23 cellular contexts compared by ENCODE assay signal in genomic region chr6:169225887-169226286, GRCh38. TPM values are rescaled to one million over a fixed set of nuclear protein-coding genes. Genes with fewer than 3 reads are reported as not detected.
"Had no signal": no experiment of that assay in that cellular context is flagged by ENCODE, and none has a peak within 500 bp of the region (broad histone marks: within the 10 kb centered on the region; RNA-seq: fewer than 3 reads in every experiment).

No MANE protein-coding gene starts in this region.

- H3K4me3 ChIP-seq: cardiac muscle cell, ovary, right lobe of liver, smooth muscle cell, testis had no signal

- H3K27ac Mint-ChIP-seq: activated CD4-positive, alpha-beta memory T cell treated with anti-CD3 and anti-CD28 coated beads, Interleukin-2, amount 10 ng/mL, durations not matched to agents 7 days and 5 days; activated naive CD8-positive, alpha-beta T cell; activated T-cell treated with anti-CD3 and anti-CD28 coated beads, Interleukin-2, amount 50 U/mL, for 72 hours; stimulated activated effector memory CD8-positive, alpha-beta T cell treated with anti-CD3 and anti-CD28 coated beads, Interleukin-12 subunit alpha, Interleukin-12 subunit beta, amount 100 ng/mL, for 72 hours; type B pancreatic cell had no signal

- H3K9me3 ChIP-seq: ovary, right lobe of liver, testis had no signal

- H3K36me3 Mint-ChIP-seq: stimulated activated effector memory CD8-positive, alpha-beta T cell treated with anti-CD3 and anti-CD28 coated beads, Interleukin-12 subunit alpha, Interleukin-12 subunit beta, amount 100 ng/mL, for 72 hours had no signal

- H3K36me3 ChIP-seq: cardiac muscle cell, ovary, right lobe of liver had no signal

- H3K4me1 ChIP-seq: right lobe of liver, testis had no signal

- H3K9me3 Mint-ChIP-seq: activated T-cell treated with anti-CD3 and anti-CD28 coated beads, Interleukin-2, amount 50 U/mL, for 72 hours; stimulated activated effector memory CD8-positive, alpha-beta T cell treated with anti-CD3 and anti-CD28 coated beads, Interleukin-12 subunit alpha, Interleukin-12 subunit beta, amount 100 ng/mL, for 72 hours had no signal

- H3K4me3 Mint-ChIP-seq: activated CD4-positive, alpha-beta memory T cell treated with anti-CD3 and anti-CD28 coated beads, Interleukin-2, amount 10 ng/mL, durations not matched to agents 7 days and 5 days; activated naive CD8-positive, alpha-beta T cell; activated T-cell treated with anti-CD3 and anti-CD28 coated beads, Interleukin-2, amount 50 U/mL, for 72 hours; stimulated activated effector memory CD8-positive, alpha-beta T cell treated with anti-CD3 and anti-CD28 coated beads, Interleukin-12 subunit alpha, Interleukin-12 subunit beta, amount 100 ng/mL, for 72 hours; type B pancreatic cell had no signal

- H3K4me1 Mint-ChIP-seq: activated CD4-positive, alpha-beta memory T cell treated with anti-CD3 and anti-CD28 coated beads, Interleukin-2, amount 10 ng/mL, durations not matched to agents 7 days and 5 days; stimulated activated effector memory CD8-positive, alpha-beta T cell treated with anti-CD3 and anti-CD28 coated beads, Interleukin-12 subunit alpha, Interleukin-12 subunit beta, amount 100 ng/mL, for 72 hours had no signal

- H3K27ac ChIP-seq: cardiac muscle cell, right lobe of liver, testis had no signal

- H3K27me3 Mint-ChIP-seq: activated CD4-positive, alpha-beta memory T cell treated with anti-CD3 and anti-CD28 coated beads, Interleukin-2, amount 10 ng/mL, durations not matched to agents 7 days and 5 days; type B pancreatic cell had no signal

- DNase-seq: activated CD4-positive, alpha-beta memory T cell treated with anti-CD3 and anti-CD28 coated beads, Interleukin-2, amount 10 ng/mL, durations not matched to agents 7 days and 5 days; activated CD4-positive, alpha-beta T cell treated with anti-CD3 and anti-CD28 coated beads for 48 hours; activated CD4-positive, CD25-positive, alpha-beta regulatory T cell; activated gamma-delta T cell treated with Interleukin-2 at 50 U/mL for 16 hours; activated T-cell treated with anti-CD3 and anti-CD28 coated beads, Interleukin-2, amount 50 U/mL, for 72 hours; foreskin melanocyte; glutamatergic neuron; hippocampal formation; islet precursor cell; mammary epithelial cell; stimulated activated CD4-positive, alpha-beta T cell treated with anti-CD3 and anti-CD28 coated beads, Interleukin-4, amount 100 ng/mL, for 24 hours; T-helper 1 cell; T1000; testis had no signal

- FAIRE-seq: colon had no signal

- H3K27me3 ChIP-seq: cardiac muscle cell, ovary, right lobe of liver, testis had no signal

- ATAC-seq: activated T-cell treated with anti-CD3 and anti-CD28 coated beads, Interleukin-2, amount 50 U/mL, for 72 hours; left lobe of liver; stimulated activated effector memory CD8-positive, alpha-beta T cell treated with anti-CD3 and anti-CD28 coated beads, Interleukin-12 subunit alpha, Interleukin-12 subunit beta, amount 100 ng/mL, for 72 hours had no signal

RNA-seq across cellular contexts. Expression of gene THBS2, which starts 27.8 kb away (rescaled TPM):
- total RNA-seq: activated CD4-positive, alpha-beta memory T cell treated with anti-CD3 and anti-CD28 coated beads, Interleukin-2, amount 10 ng/mL, durations not matched to agents 7 days and 5 days; activated T-cell treated with anti-CD3 and anti-CD28 coated beads, Interleukin-2, amount 50 U/mL, for 72 hours had no signal
